ENCODE assay signal across 1 cellular context in the genomic region with DNA sequence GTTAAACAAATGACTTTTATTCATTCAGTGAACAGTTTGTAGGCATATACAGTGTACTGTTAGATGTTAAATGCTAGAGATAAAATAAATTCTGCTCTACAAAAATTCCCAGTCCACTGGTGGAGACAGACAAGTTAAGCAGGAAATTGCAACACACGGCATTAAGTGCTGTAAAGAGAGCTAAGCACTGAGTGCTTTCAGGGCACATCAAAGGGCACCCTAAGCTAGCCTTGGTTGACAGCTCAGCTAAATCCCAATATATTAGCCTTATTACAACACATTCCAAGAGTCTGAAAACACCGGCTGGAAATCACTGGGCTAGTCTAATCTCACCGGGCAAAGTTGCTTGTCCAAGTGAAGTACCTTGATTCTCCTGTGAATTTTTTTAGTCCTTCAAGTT.
TF ChIP-seq lines count a peak whose summit lies in the region.

No MANE protein-coding gene starts in this region.

TF ChIP-seq in GM23338, 12 proteins besides CTCF, POLR2A, EP300 and RAD21 (continued from another document):
- TF ChIP-seq, protein P1, sequence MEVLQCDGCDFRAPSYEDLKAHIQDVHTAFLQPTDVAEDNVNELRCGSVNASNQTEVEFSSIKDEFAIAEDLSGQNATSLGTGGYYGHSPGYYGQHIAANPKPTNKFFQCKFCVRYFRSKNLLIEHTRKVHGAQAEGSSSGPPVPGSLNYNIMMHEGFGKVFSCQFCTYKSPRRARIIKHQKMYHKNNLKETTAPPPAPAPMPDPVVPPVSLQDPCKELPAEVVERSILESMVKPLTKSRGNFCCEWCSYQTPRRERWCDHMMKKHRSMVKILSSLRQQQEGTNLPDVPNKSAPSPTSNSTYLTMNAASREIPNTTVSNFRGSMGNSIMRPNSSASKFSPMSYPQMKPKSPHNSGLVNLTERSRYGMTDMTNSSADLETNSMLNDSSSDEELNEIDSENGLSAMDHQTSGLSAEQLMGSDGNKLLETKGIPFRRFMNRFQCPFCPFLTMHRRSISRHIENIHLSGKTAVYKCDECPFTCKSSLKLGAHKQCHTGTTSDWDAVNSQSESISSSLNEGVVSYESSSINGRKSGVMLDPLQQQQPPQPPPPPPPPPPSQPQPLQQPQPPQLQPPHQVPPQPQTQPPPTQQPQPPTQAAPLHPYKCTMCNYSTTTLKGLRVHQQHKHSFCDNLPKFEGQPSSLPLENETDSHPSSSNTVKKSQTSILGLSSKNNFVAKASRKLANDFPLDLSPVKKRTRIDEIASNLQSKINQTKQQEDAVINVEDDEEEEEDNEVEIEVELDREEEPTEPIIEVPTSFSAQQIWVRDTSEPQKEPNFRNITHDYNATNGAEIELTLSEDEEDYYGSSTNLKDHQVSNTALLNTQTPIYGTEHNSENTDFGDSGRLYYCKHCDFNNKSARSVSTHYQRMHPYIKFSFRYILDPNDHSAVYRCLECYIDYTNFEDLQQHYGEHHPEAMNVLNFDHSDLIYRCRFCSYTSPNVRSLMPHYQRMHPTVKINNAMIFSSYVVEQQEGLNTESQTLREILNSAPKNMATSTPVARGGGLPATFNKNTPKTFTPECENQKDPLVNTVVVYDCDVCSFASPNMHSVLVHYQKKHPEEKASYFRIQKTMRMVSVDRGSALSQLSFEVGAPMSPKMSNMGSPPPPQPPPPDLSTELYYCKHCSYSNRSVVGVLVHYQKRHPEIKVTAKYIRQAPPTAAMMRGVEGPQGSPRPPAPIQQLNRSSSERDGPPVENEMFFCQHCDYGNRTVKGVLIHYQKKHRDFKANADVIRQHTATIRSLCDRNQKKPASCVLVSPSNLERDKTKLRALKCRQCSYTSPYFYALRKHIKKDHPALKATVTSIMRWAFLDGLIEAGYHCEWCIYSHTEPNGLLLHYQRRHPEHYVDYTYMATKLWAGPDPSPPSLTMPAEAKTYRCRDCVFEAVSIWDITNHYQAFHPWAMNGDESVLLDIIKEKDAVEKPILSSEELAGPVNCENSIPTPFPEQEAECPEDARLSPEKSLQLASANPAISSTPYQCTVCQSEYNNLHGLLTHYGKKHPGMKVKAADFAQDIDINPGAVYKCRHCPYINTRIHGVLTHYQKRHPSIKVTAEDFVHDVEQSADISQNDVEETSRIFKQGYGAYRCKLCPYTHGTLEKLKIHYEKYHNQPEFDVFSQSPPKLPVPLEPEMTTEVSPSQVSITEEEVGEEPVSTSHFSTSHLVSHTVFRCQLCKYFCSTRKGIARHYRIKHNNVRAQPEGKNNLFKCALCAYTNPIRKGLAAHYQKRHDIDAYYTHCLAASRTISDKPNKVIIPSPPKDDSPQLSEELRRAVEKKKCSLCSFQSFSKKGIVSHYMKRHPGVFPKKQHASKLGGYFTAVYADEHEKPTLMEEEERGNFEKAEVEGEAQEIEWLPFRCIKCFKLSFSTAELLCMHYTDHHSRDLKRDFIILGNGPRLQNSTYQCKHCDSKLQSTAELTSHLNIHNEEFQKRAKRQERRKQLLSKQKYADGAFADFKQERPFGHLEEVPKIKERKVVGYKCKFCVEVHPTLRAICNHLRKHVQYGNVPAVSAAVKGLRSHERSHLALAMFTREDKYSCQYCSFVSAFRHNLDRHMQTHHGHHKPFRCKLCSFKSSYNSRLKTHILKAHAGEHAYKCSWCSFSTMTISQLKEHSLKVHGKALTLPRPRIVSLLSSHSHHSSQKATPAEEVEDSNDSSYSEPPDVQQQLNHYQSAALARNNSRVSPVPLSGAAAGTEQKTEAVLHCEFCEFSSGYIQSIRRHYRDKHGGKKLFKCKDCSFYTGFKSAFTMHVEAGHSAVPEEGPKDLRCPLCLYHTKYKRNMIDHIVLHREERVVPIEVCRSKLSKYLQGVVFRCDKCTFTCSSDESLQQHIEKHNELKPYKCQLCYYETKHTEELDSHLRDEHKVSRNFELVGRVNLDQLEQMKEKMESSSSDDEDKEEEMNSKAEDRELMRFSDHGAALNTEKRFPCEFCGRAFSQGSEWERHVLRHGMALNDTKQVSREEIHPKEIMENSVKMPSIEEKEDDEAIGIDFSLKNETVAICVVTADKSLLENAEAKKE (CRISPR knock-in tag; IDR thresholded peaks at IDR 0.05), result no peak
- TF ChIP-seq STAT1 (IDR thresholded peaks at IDR 0.05; ENCODE audit: unreplicated experiment), result no peak
- TF ChIP-seq ZNF331 (CRISPR knock-in tag; IDR thresholded peaks at IDR 0.05; ENCODE audit: low read depth), result no peak
- TF ChIP-seq, protein P2, sequence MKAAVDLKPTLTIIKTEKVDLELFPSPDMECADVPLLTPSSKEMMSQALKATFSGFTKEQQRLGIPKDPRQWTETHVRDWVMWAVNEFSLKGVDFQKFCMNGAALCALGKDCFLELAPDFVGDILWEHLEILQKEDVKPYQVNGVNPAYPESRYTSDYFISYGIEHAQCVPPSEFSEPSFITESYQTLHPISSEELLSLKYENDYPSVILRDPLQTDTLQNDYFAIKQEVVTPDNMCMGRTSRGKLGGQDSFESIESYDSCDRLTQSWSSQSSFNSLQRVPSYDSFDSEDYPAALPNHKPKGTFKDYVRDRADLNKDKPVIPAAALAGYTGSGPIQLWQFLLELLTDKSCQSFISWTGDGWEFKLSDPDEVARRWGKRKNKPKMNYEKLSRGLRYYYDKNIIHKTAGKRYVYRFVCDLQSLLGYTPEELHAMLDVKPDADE (IDR thresholded peaks at IDR 0.05), result no peak
- TF ChIP-seq, protein P3, sequence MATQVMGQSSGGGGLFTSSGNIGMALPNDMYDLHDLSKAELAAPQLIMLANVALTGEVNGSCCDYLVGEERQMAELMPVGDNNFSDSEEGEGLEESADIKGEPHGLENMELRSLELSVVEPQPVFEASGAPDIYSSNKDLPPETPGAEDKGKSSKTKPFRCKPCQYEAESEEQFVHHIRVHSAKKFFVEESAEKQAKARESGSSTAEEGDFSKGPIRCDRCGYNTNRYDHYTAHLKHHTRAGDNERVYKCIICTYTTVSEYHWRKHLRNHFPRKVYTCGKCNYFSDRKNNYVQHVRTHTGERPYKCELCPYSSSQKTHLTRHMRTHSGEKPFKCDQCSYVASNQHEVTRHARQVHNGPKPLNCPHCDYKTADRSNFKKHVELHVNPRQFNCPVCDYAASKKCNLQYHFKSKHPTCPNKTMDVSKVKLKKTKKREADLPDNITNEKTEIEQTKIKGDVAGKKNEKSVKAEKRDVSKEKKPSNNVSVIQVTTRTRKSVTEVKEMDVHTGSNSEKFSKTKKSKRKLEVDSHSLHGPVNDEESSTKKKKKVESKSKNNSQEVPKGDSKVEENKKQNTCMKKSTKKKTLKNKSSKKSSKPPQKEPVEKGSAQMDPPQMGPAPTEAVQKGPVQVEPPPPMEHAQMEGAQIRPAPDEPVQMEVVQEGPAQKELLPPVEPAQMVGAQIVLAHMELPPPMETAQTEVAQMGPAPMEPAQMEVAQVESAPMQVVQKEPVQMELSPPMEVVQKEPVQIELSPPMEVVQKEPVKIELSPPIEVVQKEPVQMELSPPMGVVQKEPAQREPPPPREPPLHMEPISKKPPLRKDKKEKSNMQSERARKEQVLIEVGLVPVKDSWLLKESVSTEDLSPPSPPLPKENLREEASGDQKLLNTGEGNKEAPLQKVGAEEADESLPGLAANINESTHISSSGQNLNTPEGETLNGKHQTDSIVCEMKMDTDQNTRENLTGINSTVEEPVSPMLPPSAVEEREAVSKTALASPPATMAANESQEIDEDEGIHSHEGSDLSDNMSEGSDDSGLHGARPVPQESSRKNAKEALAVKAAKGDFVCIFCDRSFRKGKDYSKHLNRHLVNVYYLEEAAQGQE (IDR thresholded peaks at IDR 0.05; ENCODE audit: unreplicated experiment), result no peak
- no peak for TF ChIP-seq NANOG (IDR thresholded peaks at IDR 0.05; ENCODE audit: borderline replicate concordance)
- TF ChIP-seq EZH2 (IDR thresholded peaks at IDR 0.05; ENCODE audit: low read depth, unreplicated experiment), result no peak
- TF ChIP-seq CREB1 (CRISPR knock-in tag; IDR thresholded peaks at IDR 0.05; ENCODE audit: low read depth), result no peak
- TF ChIP-seq EZH2phosphoT487 (IDR thresholded peaks at IDR 0.05; ENCODE audit: unreplicated experiment), result no peak
TF ChIP-seq in GM23338: peak in this region for 0.
